ENCODE assay signal across 28 cellular contexts in the genomic region with DNA sequence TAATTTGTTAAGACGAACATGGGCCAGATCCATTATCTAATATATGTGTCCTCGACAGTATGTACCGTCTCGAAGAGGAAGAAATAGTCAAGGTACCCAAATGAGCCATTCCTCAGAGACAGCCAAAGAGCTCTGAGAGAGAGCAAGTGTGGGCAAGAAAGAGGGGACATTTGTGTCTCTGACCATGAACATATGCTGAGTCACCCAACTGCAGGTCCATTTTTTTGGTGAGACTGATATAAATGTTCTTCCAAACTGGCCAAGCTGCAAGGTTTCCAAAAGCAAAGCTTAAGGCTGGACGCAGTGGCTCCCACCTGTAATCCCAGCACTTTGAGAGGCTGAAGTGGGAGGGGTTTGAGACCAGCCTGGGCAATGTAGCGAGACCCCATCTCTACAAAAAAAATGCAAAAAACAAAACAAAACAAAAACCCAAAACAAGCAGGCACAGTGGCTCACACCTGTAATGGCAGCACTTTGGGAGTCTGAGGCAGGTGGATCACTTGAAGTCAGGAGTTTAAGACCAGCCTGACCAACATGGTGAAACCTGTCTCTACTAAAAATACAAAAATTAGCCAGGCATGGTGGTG.
"Had no signal": no experiment of that assay in that cellular context is flagged by ENCODE, and none has a peak within 500 bp of the region (broad histone marks: within the 10 kb centered on the region; RNA-seq: fewer than 3 reads in every experiment).

No MANE protein-coding gene starts in this region.

- DNase-seq: naive thymus-derived CD4-positive, alpha-beta T cell; natural killer cell; occipital lobe; ovary; posterior cingulate gyrus; psoas muscle; right cardiac atrium; stimulated activated CD4-positive, alpha-beta T cell treated with anti-CD3 and anti-CD28 coated beads, Interleukin-15, amount 100 ng/mL, for 24 hours; stimulated activated CD4-positive, alpha-beta T cell treated with anti-CD3 and anti-CD28 coated beads, Interleukin-2, amount 100 ng/mL, for 24 hours; stimulated activated CD4-positive, alpha-beta T cell treated with anti-CD3 and anti-CD28 coated beads, Interleukin-2, amount 100 ng/mL, for 48 hours; stimulated activated CD4-positive, alpha-beta T cell treated with anti-CD3 and anti-CD28 coated beads, Interleukin-4, amount 100 ng/mL, for 24 hours; stimulated activated naive B cell treated with anti-CD40 and anti-IgM and Interleukin-4, amounts not matched to agents 10 μg/mL and 1 μg/mL and 100 μg/mL, for 72 hours; stimulated activated naive CD4-positive, alpha-beta T cell treated with Interleukin-2 at 50 U/mL for 16 hours; stomach; thyroid gland; trophoblast cell; upper lobe of left lung; uterus had no signal

- H3K9me3 ChIP-seq: ovary, psoas muscle, stomach, thoracic aorta, thyroid gland, tibial nerve, upper lobe of left lung, uterus had no signal

- H3K9me3 Mint-ChIP-seq: naive thymus-derived CD4-positive, alpha-beta T cell; natural killer cell; nephron; neural progenitor cell; stimulated activated effector memory CD8-positive, alpha-beta T cell treated with anti-CD3 and anti-CD28 coated beads, Interleukin-12 subunit alpha, Interleukin-12 subunit beta, amount 100 ng/mL, for 72 hours; stimulated activated naive B cell treated with anti-CD40 and anti-IgM and Interleukin-4, amounts not matched to agents 10 μg/mL and 1 μg/mL and 100 μg/mL, for 72 hours; stimulated activated naive CD8-positive, alpha-beta T cell treated with anti-CD3 and anti-CD28 coated beads, Interleukin-15, Interleukin-2, amounts not matched to agents 100 ng/mL and 50 ng/mL, for 24 hours had no signal

- H3K4me2 ChIP-seq: neural progenitor cell, smooth muscle cell had no signal

- H3K36me3 Mint-ChIP-seq: natural killer cell; neural progenitor cell; stimulated activated effector memory CD8-positive, alpha-beta T cell treated with anti-CD3 and anti-CD28 coated beads, Interleukin-12 subunit alpha, Interleukin-12 subunit beta, amount 100 ng/mL, for 72 hours; stimulated activated naive B cell treated with anti-CD40 and anti-IgM and Interleukin-4, amounts not matched to agents 10 μg/mL and 1 μg/mL and 100 μg/mL, for 72 hours had no signal

- H3K27me3 ChIP-seq: neural progenitor cell, ovary, stomach, thyroid gland, tibial nerve, upper lobe of left lung, uterus had no signal

- H3K9ac ChIP-seq: neural progenitor cell, parathyroid adenoma had no signal

- H3K27ac ChIP-seq: neural progenitor cell, ovary, parathyroid adenoma, psoas muscle, skin epidermis, stomach, thoracic aorta, thyroid gland, tibial nerve, upper lobe of left lung, uterus had no signal

- ATAC-seq: naive thymus-derived CD4-positive, alpha-beta T cell; natural killer cell; psoas muscle; right cardiac atrium; sciatic nerve; stimulated activated effector memory CD8-positive, alpha-beta T cell treated with anti-CD3 and anti-CD28 coated beads, Interleukin-12 subunit alpha, Interleukin-12 subunit beta, amount 100 ng/mL, for 72 hours; stimulated activated naive B cell treated with anti-CD40 and anti-IgM and Interleukin-4, amounts not matched to agents 10 μg/mL and 1 μg/mL and 100 μg/mL, for 72 hours had no signal

- H3K4me1 Mint-ChIP-seq: stimulated activated effector memory CD8-positive, alpha-beta T cell treated with anti-CD3 and anti-CD28 coated beads, Interleukin-12 subunit alpha, Interleukin-12 subunit beta, amount 100 ng/mL, for 72 hours; stimulated activated naive B cell treated with anti-CD40 and anti-IgM and Interleukin-4, amounts not matched to agents 10 μg/mL and 1 μg/mL and 100 μg/mL, for 72 hours had no signal

- H3K4me3 ChIP-seq: neural progenitor cell, ovary, psoas muscle, skin epidermis, smooth muscle cell, stomach, thoracic aorta, thyroid gland, tibial nerve, upper lobe of left lung, uterus had no signal

- H3K79me2 ChIP-seq: parathyroid adenoma had no signal

- H3K4me1 ChIP-seq: parathyroid adenoma, psoas muscle, thyroid gland, tibial nerve, upper lobe of left lung, uterus had no signal

- H3K4me3 Mint-ChIP-seq: naive thymus-derived CD4-positive, alpha-beta T cell; natural killer cell; nephron; neural progenitor cell; stimulated activated effector memory CD8-positive, alpha-beta T cell treated with anti-CD3 and anti-CD28 coated beads, Interleukin-12 subunit alpha, Interleukin-12 subunit beta, amount 100 ng/mL, for 72 hours; stimulated activated naive B cell treated with anti-CD40 and anti-IgM and Interleukin-4, amounts not matched to agents 10 μg/mL and 1 μg/mL and 100 μg/mL, for 72 hours; stimulated activated naive CD8-positive, alpha-beta T cell treated with anti-CD3 and anti-CD28 coated beads, Interleukin-15, Interleukin-2, amounts not matched to agents 100 ng/mL and 50 ng/mL, for 24 hours had no signal

- H2AFZ ChIP-seq: neural progenitor cell, parathyroid adenoma had no signal

- H3K36me3 ChIP-seq: neural progenitor cell, ovary, stomach, thoracic aorta, thyroid gland, tibial nerve, upper lobe of left lung, uterus had no signal

- H3K27ac Mint-ChIP-seq: naive thymus-derived CD4-positive, alpha-beta T cell; natural killer cell; nephron; neural progenitor cell; stimulated activated effector memory CD8-positive, alpha-beta T cell treated with anti-CD3 and anti-CD28 coated beads, Interleukin-12 subunit alpha, Interleukin-12 subunit beta, amount 100 ng/mL, for 72 hours; stimulated activated naive B cell treated with anti-CD40 and anti-IgM and Interleukin-4, amounts not matched to agents 10 μg/mL and 1 μg/mL and 100 μg/mL, for 72 hours; stimulated activated naive CD8-positive, alpha-beta T cell treated with anti-CD3 and anti-CD28 coated beads, Interleukin-15, Interleukin-2, amounts not matched to agents 100 ng/mL and 50 ng/mL, for 24 hours had no signal
